ENCODE assay signal across 3 cellular contexts in the genomic region with DNA sequence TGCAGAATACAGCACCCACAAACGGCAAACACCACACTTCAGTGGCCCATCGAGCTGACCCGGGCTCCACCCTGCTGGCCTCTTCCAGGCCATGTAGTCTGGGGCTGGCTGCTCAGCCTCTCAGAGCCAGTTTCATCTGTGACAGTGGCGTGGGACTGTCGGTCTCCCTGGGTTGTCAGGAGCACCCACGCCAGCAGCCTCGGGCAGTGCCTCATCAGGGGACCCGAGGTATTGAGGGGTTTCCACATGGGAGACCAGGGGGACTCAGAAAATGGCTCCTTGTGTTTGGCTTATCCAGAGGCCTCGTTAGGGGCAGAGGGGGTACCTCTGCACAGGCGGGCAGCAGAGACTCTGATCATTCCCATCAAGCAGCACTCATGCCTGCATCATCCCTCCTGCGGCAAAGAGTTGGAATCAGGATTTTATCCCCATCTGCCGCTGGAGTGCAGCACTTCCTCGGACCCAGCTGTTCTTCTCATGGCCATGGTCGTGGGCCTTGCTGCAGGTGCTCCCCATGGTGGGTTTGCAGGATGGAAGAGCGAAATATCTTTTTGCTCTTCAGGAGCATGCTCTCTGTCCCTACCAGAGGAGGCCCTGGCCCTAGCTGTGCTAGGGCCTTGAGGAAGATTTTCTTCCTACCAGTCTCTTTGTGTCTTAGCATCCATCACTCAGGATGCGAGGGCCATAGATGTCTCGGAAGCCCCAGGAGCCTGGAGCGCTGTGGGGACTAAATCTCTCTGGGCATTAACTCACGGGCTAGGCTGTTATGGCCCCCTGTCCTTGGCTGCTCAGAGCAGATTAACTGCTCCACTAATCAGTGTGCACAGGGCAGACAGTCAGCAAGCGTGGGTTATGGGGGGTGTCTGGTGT.
TF ChIP-seq lines count a peak whose summit lies in the region.

No MANE protein-coding gene starts in this region.

TF ChIP-seq in SK-N-SH, 30 proteins besides CTCF, POLR2A, EP300 and RAD21:
- TF ChIP-seq, protein P1, sequence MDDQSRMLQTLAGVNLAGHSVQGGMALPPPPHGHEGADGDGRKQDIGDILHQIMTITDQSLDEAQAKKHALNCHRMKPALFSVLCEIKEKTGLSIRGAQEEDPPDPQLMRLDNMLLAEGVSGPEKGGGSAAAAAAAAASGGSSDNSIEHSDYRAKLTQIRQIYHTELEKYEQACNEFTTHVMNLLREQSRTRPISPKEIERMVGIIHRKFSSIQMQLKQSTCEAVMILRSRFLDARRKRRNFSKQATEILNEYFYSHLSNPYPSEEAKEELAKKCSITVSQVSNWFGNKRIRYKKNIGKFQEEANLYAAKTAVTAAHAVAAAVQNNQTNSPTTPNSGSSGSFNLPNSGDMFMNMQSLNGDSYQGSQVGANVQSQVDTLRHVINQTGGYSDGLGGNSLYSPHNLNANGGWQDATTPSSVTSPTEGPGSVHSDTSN (IDR thresholded peaks at IDR 0.05) = no peak
- TF ChIP-seq, protein P2, sequence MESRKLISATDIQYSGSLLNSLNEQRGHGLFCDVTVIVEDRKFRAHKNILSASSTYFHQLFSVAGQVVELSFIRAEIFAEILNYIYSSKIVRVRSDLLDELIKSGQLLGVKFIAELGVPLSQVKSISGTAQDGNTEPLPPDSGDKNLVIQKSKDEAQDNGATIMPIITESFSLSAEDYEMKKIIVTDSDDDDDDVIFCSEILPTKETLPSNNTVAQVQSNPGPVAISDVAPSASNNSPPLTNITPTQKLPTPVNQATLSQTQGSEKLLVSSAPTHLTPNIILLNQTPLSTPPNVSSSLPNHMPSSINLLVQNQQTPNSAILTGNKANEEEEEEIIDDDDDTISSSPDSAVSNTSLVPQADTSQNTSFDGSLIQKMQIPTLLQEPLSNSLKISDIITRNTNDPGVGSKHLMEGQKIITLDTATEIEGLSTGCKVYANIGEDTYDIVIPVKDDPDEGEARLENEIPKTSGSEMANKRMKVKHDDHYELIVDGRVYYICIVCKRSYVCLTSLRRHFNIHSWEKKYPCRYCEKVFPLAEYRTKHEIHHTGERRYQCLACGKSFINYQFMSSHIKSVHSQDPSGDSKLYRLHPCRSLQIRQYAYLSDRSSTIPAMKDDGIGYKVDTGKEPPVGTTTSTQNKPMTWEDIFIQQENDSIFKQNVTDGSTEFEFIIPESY (IDR thresholded peaks at IDR 0.05; ENCODE audit: borderline replicate concordance, low read depth) = no peak
- no peak for TF ChIP-seq GABPA (IDR thresholded peaks at IDR 0.05; ENCODE audit: low read depth)
- TF ChIP-seq TCF12 (IDR thresholded peaks at IDR 0.05) = no peak
- TF ChIP-seq RCOR1 (IDR thresholded peaks at IDR 0.05; ENCODE audit: low read length) = no peak
- TF ChIP-seq TEAD4 (IDR thresholded peaks at IDR 0.05; ENCODE audit: borderline replicate concordance, insufficient read depth) = no peak

TF ChIP-seq in SK-N-SH treated with all-trans-retinoic acid at 6 μM for 48 hours, 23 proteins besides CTCF, POLR2A, EP300 and RAD21 (continued from another document and continues in another):
- TF ChIP-seq, protein P3, sequence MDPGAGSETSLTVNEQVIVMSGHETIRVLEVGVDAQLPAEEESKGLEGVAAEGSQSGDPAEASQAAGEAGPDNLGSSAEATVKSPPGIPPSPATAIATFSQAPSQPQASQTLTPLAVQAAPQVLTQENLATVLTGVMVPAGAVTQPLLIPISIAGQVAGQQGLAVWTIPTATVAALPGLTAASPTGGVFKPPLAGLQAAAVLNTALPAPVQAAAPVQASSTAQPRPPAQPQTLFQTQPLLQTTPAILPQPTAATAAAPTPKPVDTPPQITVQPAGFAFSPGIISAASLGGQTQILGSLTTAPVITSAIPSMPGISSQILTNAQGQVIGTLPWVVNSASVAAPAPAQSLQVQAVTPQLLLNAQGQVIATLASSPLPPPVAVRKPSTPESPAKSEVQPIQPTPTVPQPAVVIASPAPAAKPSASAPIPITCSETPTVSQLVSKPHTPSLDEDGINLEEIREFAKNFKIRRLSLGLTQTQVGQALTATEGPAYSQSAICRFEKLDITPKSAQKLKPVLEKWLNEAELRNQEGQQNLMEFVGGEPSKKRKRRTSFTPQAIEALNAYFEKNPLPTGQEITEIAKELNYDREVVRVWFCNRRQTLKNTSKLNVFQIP (CRISPR knock-in tag; IDR thresholded peaks at IDR 0.05; ENCODE audit: borderline replicate concordance, low read depth) = no peak
- TF ChIP-seq TOX (CRISPR knock-in tag; IDR thresholded peaks at IDR 0.05; ENCODE audit: borderline replicate concordance) (no peak), ESRRG (CRISPR knock-in tag; IDR thresholded peaks at IDR 0.05) (no peak), PPARA (CRISPR knock-in tag; IDR thresholded peaks at IDR 0.05; ENCODE audit: borderline replicate concordance) (no peak), SNAI2 (CRISPR knock-in tag; IDR thresholded peaks at IDR 0.05) (no peak), TCF4 (CRISPR knock-in tag; IDR thresholded peaks at IDR 0.05; ENCODE audit: borderline replicate concordance) (no peak), ZFP30 (CRISPR knock-in tag; IDR thresholded peaks at IDR 0.05) (no peak), ZFP3 (CRISPR knock-in tag; IDR thresholded peaks at IDR 0.05) (no peak), ISL1 (CRISPR knock-in tag; IDR thresholded peaks at IDR 0.05) (no peak), CSDC2 (CRISPR knock-in tag; IDR thresholded peaks at IDR 0.05) (no peak), ZNF565 (CRISPR knock-in tag; conservative IDR thresholded peaks at IDR 0.05; ENCODE audit: low read depth) (no peak), OSR1 (CRISPR knock-in tag; IDR thresholded peaks at IDR 0.05) (no peak)
- TF ChIP-seq, protein P4, sequence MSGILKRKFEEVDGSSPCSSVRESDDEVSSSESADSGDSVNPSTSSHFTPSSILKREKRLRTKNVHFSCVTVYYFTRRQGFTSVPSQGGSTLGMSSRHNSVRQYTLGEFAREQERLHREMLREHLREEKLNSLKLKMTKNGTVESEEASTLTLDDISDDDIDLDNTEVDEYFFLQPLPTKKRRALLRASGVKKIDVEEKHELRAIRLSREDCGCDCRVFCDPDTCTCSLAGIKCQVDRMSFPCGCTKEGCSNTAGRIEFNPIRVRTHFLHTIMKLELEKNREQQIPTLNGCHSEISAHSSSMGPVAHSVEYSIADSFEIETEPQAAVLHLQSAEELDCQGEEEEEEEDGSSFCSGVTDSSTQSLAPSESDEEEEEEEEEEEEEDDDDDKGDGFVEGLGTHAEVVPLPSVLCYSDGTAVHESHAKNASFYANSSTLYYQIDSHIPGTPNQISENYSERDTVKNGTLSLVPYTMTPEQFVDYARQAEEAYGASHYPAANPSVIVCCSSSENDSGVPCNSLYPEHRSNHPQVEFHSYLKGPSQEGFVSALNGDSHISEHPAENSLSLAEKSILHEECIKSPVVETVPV (CRISPR knock-in tag; IDR thresholded peaks at IDR 0.05) = no peak
- TF ChIP-seq, protein P5, sequence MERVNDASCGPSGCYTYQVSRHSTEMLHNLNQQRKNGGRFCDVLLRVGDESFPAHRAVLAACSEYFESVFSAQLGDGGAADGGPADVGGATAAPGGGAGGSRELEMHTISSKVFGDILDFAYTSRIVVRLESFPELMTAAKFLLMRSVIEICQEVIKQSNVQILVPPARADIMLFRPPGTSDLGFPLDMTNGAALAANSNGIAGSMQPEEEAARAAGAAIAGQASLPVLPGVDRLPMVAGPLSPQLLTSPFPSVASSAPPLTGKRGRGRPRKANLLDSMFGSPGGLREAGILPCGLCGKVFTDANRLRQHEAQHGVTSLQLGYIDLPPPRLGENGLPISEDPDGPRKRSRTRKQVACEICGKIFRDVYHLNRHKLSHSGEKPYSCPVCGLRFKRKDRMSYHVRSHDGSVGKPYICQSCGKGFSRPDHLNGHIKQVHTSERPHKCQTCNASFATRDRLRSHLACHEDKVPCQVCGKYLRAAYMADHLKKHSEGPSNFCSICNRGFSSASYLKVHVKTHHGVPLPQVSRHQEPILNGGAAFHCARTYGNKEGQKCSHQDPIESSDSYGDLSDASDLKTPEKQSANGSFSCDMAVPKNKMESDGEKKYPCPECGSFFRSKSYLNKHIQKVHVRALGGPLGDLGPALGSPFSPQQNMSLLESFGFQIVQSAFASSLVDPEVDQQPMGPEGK (CRISPR knock-in tag; IDR thresholded peaks at IDR 0.05; ENCODE audit: borderline replicate concordance) = no peak
- TF ChIP-seq, protein P6, sequence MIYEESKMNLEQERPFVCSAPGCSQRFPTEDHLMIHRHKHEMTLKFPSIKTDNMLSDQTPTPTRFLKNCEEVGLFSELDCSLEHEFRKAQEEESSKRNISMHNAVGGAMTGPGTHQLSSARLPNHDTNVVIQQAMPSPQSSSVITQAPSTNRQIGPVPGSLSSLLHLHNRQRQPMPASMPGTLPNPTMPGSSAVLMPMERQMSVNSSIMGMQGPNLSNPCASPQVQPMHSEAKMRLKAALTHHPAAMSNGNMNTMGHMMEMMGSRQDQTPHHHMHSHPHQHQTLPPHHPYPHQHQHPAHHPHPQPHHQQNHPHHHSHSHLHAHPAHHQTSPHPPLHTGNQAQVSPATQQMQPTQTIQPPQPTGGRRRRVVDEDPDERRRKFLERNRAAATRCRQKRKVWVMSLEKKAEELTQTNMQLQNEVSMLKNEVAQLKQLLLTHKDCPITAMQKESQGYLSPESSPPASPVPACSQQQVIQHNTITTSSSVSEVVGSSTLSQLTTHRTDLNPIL (CRISPR knock-in tag; IDR thresholded peaks at IDR 0.05; ENCODE audit: low read depth) = no peak

TF ChIP-seq in GM12878, 131 proteins besides CTCF, POLR2A, EP300 and RAD21 (continued from another document):
- TF ChIP-seq, protein P7, sequence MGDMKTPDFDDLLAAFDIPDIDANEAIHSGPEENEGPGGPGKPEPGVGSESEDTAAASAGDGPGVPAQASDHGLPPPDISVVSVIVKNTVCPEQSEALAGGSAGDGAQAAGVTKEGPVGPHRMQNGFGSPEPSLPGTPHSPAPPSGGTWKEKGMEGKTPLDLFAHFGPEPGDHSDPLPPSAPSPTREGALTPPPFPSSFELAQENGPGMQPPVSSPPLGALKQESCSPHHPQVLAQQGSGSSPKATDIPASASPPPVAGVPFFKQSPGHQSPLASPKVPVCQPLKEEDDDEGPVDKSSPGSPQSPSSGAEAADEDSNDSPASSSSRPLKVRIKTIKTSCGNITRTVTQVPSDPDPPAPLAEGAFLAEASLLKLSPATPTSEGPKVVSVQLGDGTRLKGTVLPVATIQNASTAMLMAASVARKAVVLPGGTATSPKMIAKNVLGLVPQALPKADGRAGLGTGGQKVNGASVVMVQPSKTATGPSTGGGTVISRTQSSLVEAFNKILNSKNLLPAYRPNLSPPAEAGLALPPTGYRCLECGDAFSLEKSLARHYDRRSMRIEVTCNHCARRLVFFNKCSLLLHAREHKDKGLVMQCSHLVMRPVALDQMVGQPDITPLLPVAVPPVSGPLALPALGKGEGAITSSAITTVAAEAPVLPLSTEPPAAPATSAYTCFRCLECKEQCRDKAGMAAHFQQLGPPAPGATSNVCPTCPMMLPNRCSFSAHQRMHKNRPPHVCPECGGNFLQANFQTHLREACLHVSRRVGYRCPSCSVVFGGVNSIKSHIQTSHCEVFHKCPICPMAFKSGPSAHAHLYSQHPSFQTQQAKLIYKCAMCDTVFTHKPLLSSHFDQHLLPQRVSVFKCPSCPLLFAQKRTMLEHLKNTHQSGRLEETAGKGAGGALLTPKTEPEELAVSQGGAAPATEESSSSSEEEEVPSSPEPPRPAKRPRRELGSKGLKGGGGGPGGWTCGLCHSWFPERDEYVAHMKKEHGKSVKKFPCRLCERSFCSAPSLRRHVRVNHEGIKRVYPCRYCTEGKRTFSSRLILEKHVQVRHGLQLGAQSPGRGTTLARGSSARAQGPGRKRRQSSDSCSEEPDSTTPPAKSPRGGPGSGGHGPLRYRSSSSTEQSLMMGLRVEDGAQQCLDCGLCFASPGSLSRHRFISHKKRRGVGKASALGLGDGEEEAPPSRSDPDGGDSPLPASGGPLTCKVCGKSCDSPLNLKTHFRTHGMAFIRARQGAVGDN (IDR thresholded peaks at IDR 0.05) = no peak
